ENCODE assay signal across 8 cellular contexts in the genomic region with DNA sequence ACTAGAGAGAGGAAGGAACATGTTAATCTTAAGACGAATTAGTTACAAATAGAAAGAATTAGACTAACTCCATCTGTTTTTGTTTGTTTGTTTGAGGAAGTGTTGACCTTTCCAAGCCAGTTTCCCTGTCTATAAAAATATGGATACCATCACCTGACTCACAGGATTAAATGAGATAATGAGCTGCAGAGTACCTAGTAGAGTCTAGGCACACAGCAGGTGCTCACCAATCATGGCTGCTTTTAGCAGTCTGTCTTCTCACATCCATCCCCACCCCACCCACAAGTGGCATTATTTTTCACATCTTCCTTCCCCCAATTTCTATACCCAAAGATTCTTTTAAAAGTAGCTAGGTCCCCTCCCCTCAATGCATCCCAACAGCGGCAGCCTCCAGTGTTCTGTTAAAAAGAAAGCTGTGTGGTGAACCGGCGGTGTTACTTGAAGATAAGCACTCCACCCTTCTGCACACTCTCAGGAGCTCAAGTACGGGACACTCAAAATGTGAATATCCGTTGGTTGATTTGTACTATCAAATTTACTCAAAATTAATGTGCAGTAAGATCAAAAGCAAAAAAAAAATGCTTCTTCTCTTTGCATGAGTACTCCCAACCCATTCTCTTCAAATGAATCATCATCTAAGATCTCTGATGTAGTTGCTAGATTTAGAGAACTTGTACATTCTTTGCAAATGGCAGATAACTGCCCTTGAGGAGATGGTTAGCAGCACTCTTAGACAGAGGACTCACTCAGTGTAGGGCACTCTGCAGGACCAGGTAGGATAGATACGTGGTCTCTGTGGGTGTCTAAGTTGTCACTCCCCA.
A peak's percentile ranks its signal among the peaks of the same experiment; 100 is the strongest.
DNase-seq lines count a peak whose midpoint lies in the region; ATAC-seq and TF ChIP-seq lines count a peak whose summit lies in the region.

No MANE protein-coding gene starts in this region.

- peak; percentile 63 for ATAC-seq in GM21367 (IDR thresholded peaks at IDR 0.05; ENCODE audit: unreplicated experiment)
- no peak for ATAC-seq in HG02970 (IDR thresholded peaks at IDR 0.05; ENCODE audit: low FRiP score, unreplicated experiment)

- H3K9me3 ChIP-seq in ascending aorta: no peaks in the 10 kb centered on the region

- no peaks in the 10 kb centered on the region for H3K36me3 ChIP-seq in GM06990 (ENCODE audit: control insufficient read depth, insufficient read depth, low read length)
- H3K36me3 ChIP-seq in ascending aorta: no peaks in the 10 kb centered on the region

- H3K27ac ChIP-seq in ascending aorta: no peak overlapping the region

- intact Hi-C loops in ascending aorta (cut with DNase I): no loop called here

- peaks cover 0 to 7% of the 10 kb centered on the region in 2 donors for H3K4me1 ChIP-seq in ascending aorta

- TF ChIP-seq CTCF in GM06990 (IDR thresholded peaks at IDR 0.05; ENCODE audit: insufficient read depth, low read length, poor library complexity, severe bottlenecking) (no peak), ascending aorta (IDR thresholded peaks at IDR 0.05) (no peak)

- H3K27me3 ChIP-seq in GM06990 (replicated peaks; ENCODE audit: control insufficient read depth, insufficient read depth, low read length) (no peaks in the 10 kb centered on the region), ascending aorta (no peaks in the 10 kb centered on the region)

- DNase-seq in GM06990 (ENCODE audit: extremely low read depth, insufficient read length): peak; percentile 36
- peak; percentile 49 for DNase-seq in HT1080 (ENCODE audit: low read depth)
- DNase-seq in hepatic stellate cell (ENCODE audit: low spot score): peak; percentile 19
- no peak for DNase-seq in ascending aorta (ENCODE audit: low spot score in 2 of 2)
- DNase-seq in NCI-H510A (lab: John Stamatoyannopoulos, UW): no peak
- no peak for DNase-seq in NCI-H446 treated with DMSO at 0.1 percent for 48 hours (lab: John Stamatoyannopoulos, UW)

- H3K4me3 ChIP-seq in GM06990 (replicated peaks; ENCODE audit: low read depth, low read length): peak overlapping the region; percentile 41
- no peak overlapping the region for H3K4me3 ChIP-seq in ascending aorta

Comparison
In these comparisons a context has a peak if more than half of its experiments do, and no peak if none do; other contexts are left out.
1. DNase-seq: peak in GM06990 (single experiment), HT1080 (single experiment) and hepatic stellate cell (single experiment); none in ascending aorta (0 of 2), NCI-H510A (single experiment) and NCI-H446 treated with DMSO at 0.1 percent for 48 hours (single experiment).